ENCODE assay signal across 35 cellular contexts in genomic region chr10:70437721-70438120, GRCh38. TPM values are rescaled to one million over a fixed set of nuclear protein-coding genes. Genes with fewer than 3 reads are reported as not detected.
"Had no signal": no experiment of that assay in that cellular context is flagged by ENCODE, and none has a peak within 500 bp of the region (broad histone marks: within the 10 kb centered on the region; RNA-seq: fewer than 3 reads in every experiment).

No MANE protein-coding gene starts in this region.

- H3K4me3 Mint-ChIP-seq: activated naive CD8-positive, alpha-beta T cell; brain; natural killer cell treated with Interleukin-12 subunit alpha and Interleukin-12 subunit beta and Interleukin-15 and Interleukin-18, amount 100 ng/mL, for 72 hours; T-helper 1 cell treated with Interleukin-12 subunit alpha and Interleukin-12 subunit beta and Interleukin-4 antibody, amounts not matched to agents 30 μg/mL and 1 μg/mL, for 36 hours had no signal

- DNase-seq: activated CD4-positive, alpha-beta T cell treated with anti-CD3 and anti-CD28 coated beads for 48 hours; activated CD4-positive, alpha-beta T cell treated with anti-CD3 and anti-CD28 coated beads, Interleukin-2, amount 50 U/mL, for 48 hours; activated CD8-positive, alpha-beta memory T cell treated with anti-CD3 and anti-CD28 coated beads, Interleukin-2, amount 50 U/mL, for 48 hours; activated naive CD4-positive, alpha-beta T cell treated with Interleukin-2 at 50 U/mL for 16 hours; activated T-cell treated with anti-CD3 and anti-CD28 coated beads, Interleukin-2, amount 50 U/mL, for 48 hours; anterior cingulate cortex; foreskin fibroblast; heart left ventricle; hypothalamus; left lung; lower lobe of right lung; mesenchymal stem cell; mucosa of descending colon; right cardiac atrium; stimulated activated CD4-positive, alpha-beta T cell treated with anti-CD3 and anti-CD28 coated beads, Interleukin-2, amount 100 ng/mL, for 48 hours; stimulated activated naive CD8-positive, alpha-beta T cell treated with anti-CD3 and anti-CD28 coated beads, Interleukin-15, Interleukin-2, amounts not matched to agents 100 U/mL and 50 U/mL, for 24 hours; T-helper 9 cell; testis; transverse colon had no signal

- H3K9me3 Mint-ChIP-seq: activated T-helper 2 cell treated with anti-CD3 and anti-CD28 coated beads, Interferon-gamma antibody, Interleukin-2, Interleukin-4, amounts not matched to agents 10 μg/mL and 5 μg/mL and 100 μg/mL, durations not matched to agents 14 hours and 24 hours and 36 hours; natural killer cell treated with Interleukin-12 subunit alpha and Interleukin-12 subunit beta and Interleukin-15 and Interleukin-18, amount 100 ng/mL, for 72 hours; T-helper 1 cell treated with Interleukin-12 subunit alpha and Interleukin-12 subunit beta and Interleukin-4 antibody, amounts not matched to agents 30 μg/mL and 1 μg/mL, for 36 hours had no signal

- H3K9me3 ChIP-seq: heart left ventricle, left lung, lower lobe of right lung, mucosa of descending colon, testis, transverse colon had no signal

- ATAC-seq: activated CD4-positive, CD25-positive, alpha-beta regulatory T cell treated with anti-CD3 and anti-CD28 coated beads, Interleukin-2, amount 50 U/mL, for 24 hours; esophagus mucosa; heart left ventricle; left lung; lower lobe of right lung; mucosa of descending colon; natural killer cell treated with Interleukin-12 subunit alpha and Interleukin-12 subunit beta and Interleukin-15 and Interleukin-18, amount 100 ng/mL, for 72 hours; right cardiac atrium; stimulated activated naive CD8-positive, alpha-beta T cell treated with anti-CD3 and anti-CD28 coated beads, Interleukin-15, Interleukin-2, amounts not matched to agents 100 U/mL and 50 U/mL, for 24 hours had no signal

- FAIRE-seq: islet of Langerhans, TTC549 had no signal

- H3K36me3 Mint-ChIP-seq: natural killer cell treated with Interleukin-12 subunit alpha and Interleukin-12 subunit beta and Interleukin-15 and Interleukin-18, amount 100 ng/mL, for 72 hours had no signal

- H3K36me3 ChIP-seq: heart left ventricle, lower lobe of right lung, transverse colon had no signal

- H3K27me3 ChIP-seq: testis had no signal

- H3K27ac Mint-ChIP-seq: activated naive CD8-positive, alpha-beta T cell; activated T-helper 2 cell treated with anti-CD3 and anti-CD28 coated beads, Interferon-gamma antibody, Interleukin-2, Interleukin-4, amounts not matched to agents 10 μg/mL and 5 μg/mL and 100 μg/mL, durations not matched to agents 14 hours and 24 hours and 36 hours; brain; natural killer cell treated with Interleukin-12 subunit alpha and Interleukin-12 subunit beta and Interleukin-15 and Interleukin-18, amount 100 ng/mL, for 72 hours; T-helper 1 cell treated with Interleukin-12 subunit alpha and Interleukin-12 subunit beta and Interleukin-4 antibody, amounts not matched to agents 30 μg/mL and 1 μg/mL, for 36 hours had no signal

- H3K4me3 ChIP-seq: coronary artery, heart left ventricle, left lung, lower lobe of right lung, mucosa of descending colon, testis, transverse colon had no signal

- H3K27ac ChIP-seq: coronary artery, heart left ventricle, left lung, lower lobe of right lung, testis, transverse colon, VCaP had no signal

RNA-seq across cellular contexts. Expression of gene NODAL, which starts 3.8 kb away (rescaled TPM):
- total RNA-seq: activated CD8-positive, alpha-beta memory T cell treated with anti-CD3 and anti-CD28 coated beads for 36 hours; activated T-helper 2 cell treated with anti-CD3 and anti-CD28 coated beads, Interferon-gamma antibody, Interleukin-2, Interleukin-4, amounts not matched to agents 10 μg/mL and 5 μg/mL and 100 μg/mL, durations not matched to agents 14 hours and 24 hours and 36 hours; left lung; lower lobe of right lung; mucosa of descending colon; myocyte; natural killer cell treated with Interleukin-12 subunit alpha and Interleukin-12 subunit beta and Interleukin-15 and Interleukin-18, amount 100 ng/mL, for 72 hours; omental fat pad; right cardiac atrium; skeletal muscle tissue; transverse colon; urinary bladder had no signal
- polyA plus RNA-seq: heart left ventricle, right cardiac atrium, urinary bladder had no signal
